In genomic region chr20:10209091-10209490, GRCh38 we compare ENCODE assay signal across 20 cellular contexts. TPM values are rescaled to one million over a fixed set of nuclear protein-coding genes. Genes with fewer than 3 reads are reported as not detected.
A peak's percentile ranks its signal among the peaks of the same experiment; 100 is the strongest.
DNase-seq lines count a peak whose midpoint lies in the region.
"Had no signal": no experiment of that assay in that cellular context is flagged by ENCODE, and none has a peak within 500 bp of the region (broad histone marks: within the 10 kb centered on the region; RNA-seq: fewer than 3 reads in every experiment).

No MANE protein-coding gene starts in this region.

- no peak overlapping the region for H3K18ac ChIP-seq in mesenchymal stem cell (ENCODE audit: low read depth in 1 of 2, low read length in 2 of 2)

- peaks cover 11 to 18% of the 10 kb centered on the region in 2 experiments for H3K27me3 ChIP-seq in mesenchymal stem cell (ENCODE audit: control insufficient read depth in 1 of 2, insufficient read depth in 1 of 2, low read length in 2 of 2)

- no peak overlapping the region for H2BK12ac ChIP-seq in mesenchymal stem cell (ENCODE audit: low read length in 2 of 2)

- no peaks in the 10 kb centered on the region for H3K79me1 ChIP-seq in mesenchymal stem cell (replicated peaks; ENCODE audit: low read length, poor library complexity, severe bottlenecking)

- DNase-seq in EL = peak; percentile 22
- peak; percentile 86 for DNase-seq in M059J (ENCODE audit: low read depth)
- DNase-seq in fibroblast of gingiva (ENCODE audit: low read depth) = peak; percentile 75
- DNase-seq in occipital lobe (lab: John Stamatoyannopoulos, UW) = no peak
- DNase-seq in DMS79 treated with DMSO at 0.1 percent for 48 hours (lab: John Stamatoyannopoulos, UW) = no peak
- DNase-seq in mesenchymal stem cell = no peak
- no peak for DNase-seq in HuH-7 (ENCODE audit: low spot score)
- DNase-seq: AML-193; Calu3; CD8-positive, alpha-beta memory T cell; DMS153; KBM-7; NCI-H1105; NCI-H146; NCI-H2029; NCI-H345; NCI-H774; NK-92 treated with Interleukin-12 subunit alpha and Interleukin-12 subunit beta, amount 100 ng/mL, for 24 hours; T-cell had no signal

- H3K9me3 ChIP-seq in mesenchymal stem cell (ENCODE audit: control insufficient read depth, low read length) = no peaks in the 10 kb centered on the region

- H3K27ac ChIP-seq in mesenchymal stem cell (ENCODE audit: low read length, poor library complexity, severe bottlenecking) = no peak overlapping the region
- H3K27ac ChIP-seq: C4-2B had no signal

- H3K36me3 ChIP-seq in mesenchymal stem cell (ENCODE audit: control insufficient read depth in 1 of 2, insufficient read depth in 2 of 2, low read depth in 1 of 2, low read length in 2 of 2) = no peaks in the 10 kb centered on the region

- H3K9ac ChIP-seq in mesenchymal stem cell (ENCODE audit: low read length) = no peak overlapping the region

- H2AFZ ChIP-seq in mesenchymal stem cell (ENCODE audit: low read depth, low read length) = no peak overlapping the region

- no peak overlapping the region for H3K4ac ChIP-seq in mesenchymal stem cell (ENCODE audit: low read depth in 1 of 2, low read length in 2 of 2)

- WGBS in mesenchymal stem cell = 67% methylated on average over 1 of the region's 1 CpG

- H2BK120ac ChIP-seq in mesenchymal stem cell (ENCODE audit: low read depth, low read length) = no peak overlapping the region

- H3K14ac ChIP-seq in mesenchymal stem cell (ENCODE audit: low read length in 2 of 2) = no peak overlapping the region

- H2BK5ac ChIP-seq in mesenchymal stem cell (ENCODE audit: low read depth, low read length, poor library complexity, severe bottlenecking) = no peak overlapping the region

- no peak overlapping the region for H2AK5ac ChIP-seq in mesenchymal stem cell (ENCODE audit: low read length, severe bottlenecking)

- no peak overlapping the region for H2BK15ac ChIP-seq in mesenchymal stem cell (ENCODE audit: low read depth, poor library complexity, severe bottlenecking)

- no peak overlapping the region for H4K8ac ChIP-seq in mesenchymal stem cell (ENCODE audit: low read length)

- no peaks in the 10 kb centered on the region for H3K4me1 ChIP-seq in mesenchymal stem cell (ENCODE audit: control insufficient read depth, insufficient read depth, low read depth, low read length)

- H4K91ac ChIP-seq in mesenchymal stem cell (ENCODE audit: low read length) = no peak overlapping the region

- H3K23ac ChIP-seq in mesenchymal stem cell (ENCODE audit: low read length in 2 of 2) = no peak overlapping the region

- no peak overlapping the region for H3K4me3 ChIP-seq in mesenchymal stem cell (ENCODE audit: insufficient read depth in 1 of 2, low read depth in 1 of 2, low read length in 2 of 2)

- H3K4me2 ChIP-seq in mesenchymal stem cell (ENCODE audit: low read length, poor library complexity, severe bottlenecking) = no peak overlapping the region

RNA-seq across cellular contexts. Expression of gene SNAP25, which starts 9.5 kb away (rescaled TPM):
- total RNA-seq in M059J (2014; rRNA removed; shearing (Covaris generic)) = 11.9 and 15.0 TPM in 2 replicates
- 92.5 TPM for total RNA-seq in occipital lobe
- 2.4 TPM for polyA plus RNA-seq in mesenchymal stem cell (2013, experiment 1 of 2)
- polyA plus RNA-seq in mesenchymal stem cell (2013, experiment 2 of 2) = 2.2 TPM
- polyA plus RNA-seq: CD8-positive, alpha-beta memory T cell had no signal

Comparison
In these comparisons a context has a peak if more than half of its experiments do, and no peak if none do; other contexts are left out.
1. DNase-seq: peak in EL (single experiment), M059J (single experiment) and fibroblast of gingiva (single experiment); none in occipital lobe (single experiment), DMS79 treated with DMSO at 0.1 percent for 48 hours (single experiment), mesenchymal stem cell (single experiment) and HuH-7 (single experiment).